Comparison of ENCODE assay signal across 26 cellular contexts in the genomic region with DNA sequence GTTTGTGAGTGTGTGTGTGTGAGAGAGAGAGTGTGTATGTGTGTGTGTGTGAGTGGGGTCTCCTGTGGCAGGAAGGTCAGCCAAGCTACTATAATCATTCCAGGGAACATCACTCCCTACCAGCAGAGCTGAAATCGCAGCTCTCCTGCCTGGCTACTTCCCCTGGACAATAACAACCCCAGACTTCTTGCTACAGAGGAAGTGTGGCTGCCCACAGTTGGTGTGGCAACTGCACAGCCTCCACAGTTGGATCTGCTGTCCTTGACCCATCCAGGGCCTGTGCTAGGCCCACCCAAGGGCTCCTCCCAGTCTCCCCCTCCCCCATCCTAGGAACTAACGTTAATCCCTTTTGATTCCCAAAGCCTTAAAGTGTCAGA. TPM values are rescaled to one million over a fixed set of nuclear protein-coding genes. Genes with fewer than 3 reads are reported as not detected.
A peak's percentile ranks its signal among the peaks of the same experiment; 100 is the strongest.
DNase-seq lines count a peak whose midpoint lies in the region; ATAC-seq, FAIRE-seq and TF ChIP-seq lines count a peak whose summit lies in the region.
"Had no signal": no experiment of that assay in that cellular context is flagged by ENCODE, and none has a peak within 500 bp of the region (broad histone marks: within the 10 kb centered on the region; RNA-seq: fewer than 3 reads in every experiment).

No MANE protein-coding gene starts in this region.

- H3K4me3 ChIP-seq in BLaER1 treated with 17β-estradiol and CSF1 and Interleukin-3, amounts not matched to agents 10 nM and 100 nM: no peak overlapping the region
- H3K4me3 ChIP-seq in bronchial epithelial cell (ENCODE audit: low read depth, low read length) (no peak overlapping the region), lower lobe of right lung (no peak overlapping the region), transverse colon (no peak overlapping the region)
- H3K4me3 ChIP-seq: colonic mucosa, prostate gland, thoracic aorta had no signal

- H3K4me1 ChIP-seq in BLaER1 treated with 17β-estradiol and CSF1 and Interleukin-3, amounts not matched to agents 10 nM and 100 nM: peaks cover 20 to 31% (median 25%) of the 10 kb centered on the region in 10 experiments
- H3K4me1 ChIP-seq in lower lobe of right lung (peaks cover 20% of the 10 kb centered on the region), transverse colon (peaks cover 0 to 13% (median 8%) of the 10 kb centered on the region in 4 donors)
- H3K4me1 ChIP-seq: colonic mucosa, prostate gland had no signal

- DNase-seq in MV-4-11 (lab: John Stamatoyannopoulos, UW): peak; percentile 70
- no peak for DNase-seq in bronchial epithelial cell (ENCODE audit: low read depth)
- peak; percentile 65 for DNase-seq in lower lobe of right lung
- DNase-seq in NCI-H1092 treated with DMSO at 0.1 percent for 48 hours (lab: John Stamatoyannopoulos, UW): no peak
- DNase-seq in transverse colon: no peak
- DNase-seq: activated CD4-positive, alpha-beta T cell treated with anti-CD3 and anti-CD28 coated beads, Interleukin-2, amount 10 ng/mL, durations not matched to agents 24 days and 14 days; activated naive CD8-positive, alpha-beta T cell treated with anti-CD3 and anti-CD28 coated beads for 36 hours; CD4-positive, alpha-beta memory T cell; colonic mucosa; Karpas-422; NCI-H2107; NCI-H524 treated with DMSO at 0.1 percent for 48 hours; PC-3; SHP77 treated with DMSO at 0.1 percent for 48 hours; stimulated activated CD4-positive, alpha-beta T cell treated with anti-CD3 and anti-CD28 coated beads, Interleukin-2, amount 100 ng/mL, for 24 hours; stimulated activated naive B cell treated with anti-CD40 and anti-IgM and Interleukin-4, amounts not matched to agents 10 μg/mL and 1 μg/mL and 100 μg/mL, for 72 hours; T-helper 1 cell had no signal

- WGBS in transverse colon (ENCODE audit: low coverage in 1 of 2), 2 donors: 35% methylated on average over 2 of the region's 2 CpGs; no CpG with 5 or more reads in 1 of the 2 donors

- peaks cover 8 to 21% (median 13%) of the 10 kb centered on the region in 11 experiments; a peak in 16 of 22 replicates for H3K9me3 ChIP-seq in BLaER1 treated with 17β-estradiol and CSF1 and Interleukin-3, amounts not matched to agents 10 nM and 100 nM (replicated peaks in 1 of 11)
- H3K9me3 ChIP-seq in lower lobe of right lung (no peaks in the 10 kb centered on the region), transverse colon (no peaks in the 10 kb centered on the region)
- H3K9me3 ChIP-seq: colonic mucosa, prostate gland had no signal

- intact Hi-C loops in lower lobe of right lung (cut with DNase I) (no loop called here), transverse colon (cut with DNase I; ENCODE audit: low total_unique reads) (no loop called here)

- in situ Hi-C loops in transverse colon (cut with MboI; ENCODE audit: low pct_ligation_motif_present in 1 of 4, low pct_unique_long_range_greater_than_20kb in 1 of 4, low sequenced_read_pairs in 3 of 4): no loop called here

- TF ChIP-seq CTCF in bronchial epithelial cell (IDR thresholded peaks at IDR 0.05; ENCODE audit: insufficient read depth, low read length, severe bottlenecking) (no peak), lower lobe of right lung (IDR thresholded peaks at IDR 0.05) (no peak), transverse colon (IDR thresholded peaks at IDR 0.05) (no peak)

- H3K36me3 ChIP-seq in BLaER1 treated with 17β-estradiol and CSF1 and Interleukin-3, amounts not matched to agents 10 nM and 100 nM: no peaks in the 10 kb centered on the region
- no peaks in the 10 kb centered on the region for H3K36me3 ChIP-seq in bronchial epithelial cell (ENCODE audit: control insufficient read depth, insufficient read depth, low read length)
- H3K36me3 ChIP-seq in lower lobe of right lung: no peaks in the 10 kb centered on the region
- no peaks in the 10 kb centered on the region for H3K36me3 ChIP-seq in transverse colon
- H3K36me3 ChIP-seq: colonic mucosa, prostate gland, thoracic aorta had no signal

- peaks cover 25 to 32% (median 27%) of the 10 kb centered on the region in 11 experiments for H3K27me3 ChIP-seq in BLaER1 treated with 17β-estradiol and CSF1 and Interleukin-3, amounts not matched to agents 10 nM and 100 nM
- no peaks in the 10 kb centered on the region for H3K27me3 ChIP-seq in bronchial epithelial cell (ENCODE audit: control insufficient read depth, insufficient read depth, low read length)
- H3K27me3 ChIP-seq in lower lobe of right lung (ENCODE audit: low read depth): peaks cover 43% of the 10 kb centered on the region
- peaks cover 54% of the 10 kb centered on the region for H3K27me3 ChIP-seq in transverse colon

- H3K9ac ChIP-seq in BLaER1 treated with 17β-estradiol and CSF1 and Interleukin-3, amounts not matched to agents 10 nM and 100 nM: no peak overlapping the region

- peak overlapping the region; percentile 52 to 92 (median 86) for H3K4me2 ChIP-seq in BLaER1 treated with 17β-estradiol and CSF1 and Interleukin-3, amounts not matched to agents 10 nM and 100 nM

- H4K20me1 ChIP-seq in BLaER1 treated with 17β-estradiol and CSF1 and Interleukin-3, amounts not matched to agents 10 nM and 100 nM: peaks cover 0 to 14% (median 0%) of the 10 kb centered on the region in 11 experiments; a peak in 4 of 22 replicates

- TF ChIP-seq POLR2A in transverse colon (IDR thresholded peaks at IDR 0.05): no peak

- TF ChIP-seq EP300 in transverse colon (IDR thresholded peaks at IDR 0.05; ENCODE audit: low read depth): no peak

- peak overlapping the region in 2 of 11 experiments; percentile 18 to 26; a peak in 2 of 22 replicates for H3K27ac ChIP-seq in BLaER1 treated with 17β-estradiol and CSF1 and Interleukin-3, amounts not matched to agents 10 nM and 100 nM
- H3K27ac ChIP-seq in lower lobe of right lung: no peak overlapping the region
- H3K27ac ChIP-seq in transverse colon: no peak overlapping the region
- H3K27ac ChIP-seq: colonic mucosa, prostate gland, thoracic aorta had no signal

- FAIRE-seq in bronchial epithelial cell (lab: Jason Lieb, UNC): peak; percentile 76

- ATAC-seq in lower lobe of right lung (peak; percentile 79 to 80), HG03442 (IDR thresholded peaks at IDR 0.05; ENCODE audit: unreplicated experiment) (no peak), GM21367 (IDR thresholded peaks at IDR 0.05; ENCODE audit: unreplicated experiment) (no peak)
- ATAC-seq: activated T-helper 17 cell treated with anti-CD3 and anti-CD28 coated beads, Interleukin-2, amount 50 U/mL, for 72 hours; PC-3; stimulated activated naive B cell treated with anti-CD40 and anti-IgM and Interleukin-4, amounts not matched to agents 10 μg/mL and 1 μg/mL and 100 μg/mL, for 72 hours had no signal

RNA-seq across cellular contexts. Expression of gene SLC13A5, which starts 1.5 kb away (rescaled TPM):
- total RNA-seq in bronchial epithelial cell (0.38 and 0.53 TPM in 2 replicates), lower lobe of right lung (not detected), transverse colon (not detected)
- total RNA-seq: activated CD4-positive, alpha-beta T cell treated with anti-CD3 and anti-CD28 coated beads, Interleukin-2, amount 10 ng/mL, durations not matched to agents 24 days and 14 days; activated naive CD8-positive, alpha-beta T cell treated with anti-CD3 and anti-CD28 coated beads for 36 hours; activated T-helper 17 cell treated with anti-CD3 and anti-CD28 coated beads, Interleukin-2, amount 50 U/mL, for 72 hours; CD4-positive, alpha-beta memory T cell; fibroblast of villous mesenchyme; H4; PC-3; skeletal muscle tissue; thoracic aorta had no signal

RNA-seq across cellular contexts. Expression of gene XAF1, which starts 44.2 kb away (rescaled TPM):
- total RNA-seq in bronchial epithelial cell: under 0.01 and 0.53 TPM in 2 replicates
- 129 TPM for total RNA-seq in lower lobe of right lung
- total RNA-seq in transverse colon: 10 to 100 TPM in 3 of 4 donors, 1 to 10 TPM in 1; 6.7 to 15.5 (median 14.1) TPM
- total RNA-seq: PC-3 had no signal

Comparison
In these comparisons a context has a peak if more than half of its experiments do, and no peak if none do; other contexts are left out.
1. DNase-seq: peak in MV-4-11 (single experiment) and lower lobe of right lung (single experiment); none in bronchial epithelial cell (single experiment), NCI-H1092 treated with DMSO at 0.1 percent for 48 hours (single experiment) and transverse colon (single experiment).
2. ATAC-seq: peak in lower lobe of right lung (2 of 2); none in HG03442 (single experiment) and GM21367 (single experiment).